In the genomic region with DNA sequence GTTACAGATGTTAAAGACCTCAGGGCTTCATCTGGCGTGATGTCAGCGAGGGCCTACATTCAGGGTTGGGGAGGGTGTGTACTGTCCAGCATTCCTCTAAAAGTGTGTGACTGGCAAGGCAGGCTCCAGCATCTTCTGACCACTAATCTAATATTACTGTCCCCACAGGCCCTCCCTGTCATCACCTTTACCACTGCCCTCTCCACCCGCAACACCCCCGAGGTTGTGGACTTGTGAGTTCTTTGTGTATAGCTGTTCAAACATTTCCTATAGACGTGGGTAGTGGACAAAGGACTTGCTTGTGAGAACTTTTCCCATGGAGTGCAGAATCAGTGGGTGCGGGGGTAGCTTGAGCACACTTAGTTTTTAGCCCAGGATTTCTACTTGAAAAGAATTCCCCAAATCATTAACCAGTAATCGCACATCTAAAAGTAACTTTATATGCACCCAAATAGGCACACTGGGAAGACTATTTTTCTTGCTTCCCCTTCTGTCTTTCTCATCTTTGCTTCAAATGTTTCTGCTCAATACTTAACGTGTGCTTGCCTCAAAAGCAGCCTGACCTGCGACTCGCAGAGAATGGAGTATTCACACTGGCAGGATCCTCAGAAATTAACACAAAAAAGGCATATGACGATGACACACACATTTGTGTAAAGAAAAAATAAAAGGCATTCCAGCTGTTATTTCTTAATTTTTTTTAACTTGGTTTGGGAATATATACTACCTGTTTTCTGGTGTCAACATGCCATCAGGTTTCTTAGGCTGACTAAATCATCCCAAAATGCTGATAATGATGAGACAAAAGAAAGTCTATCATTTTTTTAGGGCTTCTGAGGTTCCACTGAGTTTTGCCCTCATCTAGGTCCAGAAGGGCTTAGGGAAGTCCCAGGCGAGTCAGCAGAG, we compare ENCODE assay signal across 1 cellular context.
TF ChIP-seq lines count a peak whose summit lies in the region.

No MANE protein-coding gene starts in this region.

TF ChIP-seq in endothelial cell of umbilical vein, 7 proteins besides CTCF, POLR2A, EP300 and RAD21:
- no peak for TF ChIP-seq JUN (IDR thresholded peaks at IDR 0.05; ENCODE audit: borderline replicate concordance, insufficient read depth, insufficient read length, low read depth)
- no peak for TF ChIP-seq GATA2 (IDR thresholded peaks at IDR 0.05; ENCODE audit: insufficient read depth, insufficient read length, low read depth, low read length)
- TF ChIP-seq MAX (IDR thresholded peaks at IDR 0.05; ENCODE audit: insufficient read depth, insufficient read length): no peak
- TF ChIP-seq FOS (IDR thresholded peaks at IDR 0.05; ENCODE audit: borderline replicate concordance, insufficient read depth, low read length): no peak
- TF ChIP-seq EZH2 (IDR thresholded peaks at IDR 0.05; ENCODE audit: borderline replicate concordance, low read depth, low read length, severe bottlenecking): no peak
- no peak for TF ChIP-seq MYC (IDR thresholded peaks at IDR 0.05; ENCODE audit: low read depth, low read length)
